8 cellular contexts compared by ENCODE assay signal in genomic region chr1:167454304-167454928, GRCh38.
A peak's percentile ranks its signal among the peaks of the same experiment; 100 is the strongest.
DNase-seq lines count a peak whose midpoint lies in the region; ATAC-seq, FAIRE-seq and TF ChIP-seq lines count a peak whose summit lies in the region.

No MANE protein-coding gene starts in this region.

- H3K79me1 ChIP-seq in mesenchymal stem cell (replicated peaks; ENCODE audit: low read length, poor library complexity, severe bottlenecking): no peaks in the 10 kb centered on the region

- peak overlapping the region in 1 of 2 experiments; percentile 31 for H3K18ac ChIP-seq in mesenchymal stem cell (ENCODE audit: low read depth in 1 of 2, low read length in 2 of 2)

- no peaks in the 10 kb centered on the region for H3K9me3 ChIP-seq in CD4-positive, CD25-positive, alpha-beta regulatory T cell (ENCODE audit: control insufficient read depth in 2 of 2, low read length in 2 of 2)
- H3K9me3 ChIP-seq in HUES64 (ENCODE audit: insufficient read depth, low read depth, low read length) (no peaks in the 10 kb centered on the region), astrocyte (ENCODE audit: insufficient read depth, low read depth, low read length) (no peaks in the 10 kb centered on the region), mesenchymal stem cell (ENCODE audit: control insufficient read depth, low read length) (no peaks in the 10 kb centered on the region), aorta (ENCODE audit: control insufficient read depth, low read length) (no peaks in the 10 kb centered on the region)

- no peaks in the 10 kb centered on the region for H3K27me3 Mint-ChIP-seq in CD4-positive, CD25-positive, alpha-beta regulatory T cell
- H3K27me3 Mint-ChIP-seq in astrocyte (ENCODE audit: low read depth, unreplicated experiment): peaks cover 41% of the 10 kb centered on the region

- H3K27ac Mint-ChIP-seq in CD4-positive, CD25-positive, alpha-beta regulatory T cell: peak overlapping the region; percentile 73 to 94 (median 83)
- H3K27ac Mint-ChIP-seq in astrocyte (ENCODE audit: unreplicated experiment): no peak overlapping the region

- H3K4me2 ChIP-seq in astrocyte (ENCODE audit: low read length): peak overlapping the region; percentile 99
- H3K4me2 ChIP-seq in mesenchymal stem cell (ENCODE audit: low read length, poor library complexity, severe bottlenecking): peak overlapping the region; percentile 99

- 22% methylated on average over 20 of the region's 21 CpGs for WGBS in HUES64
- 20% methylated on average over 19 of the region's 21 CpGs for WGBS in mesenchymal stem cell
- WGBS in aorta, 2 donors: 27 to 35% methylated on average over 15 to 21 of the region's 21 CpGs

- H3K36me3 ChIP-seq in CD4-positive, CD25-positive, alpha-beta regulatory T cell (ENCODE audit: control insufficient read depth, insufficient read depth, low read length): peaks cover 17% of the 10 kb centered on the region
- no peaks in the 10 kb centered on the region for H3K36me3 ChIP-seq in HUES64 (ENCODE audit: insufficient read depth, low read length)
- H3K36me3 ChIP-seq in astrocyte (ENCODE audit: insufficient read depth, low read length): no peaks in the 10 kb centered on the region
- no peaks in the 10 kb centered on the region for H3K36me3 ChIP-seq in mesenchymal stem cell (ENCODE audit: control insufficient read depth in 1 of 2, insufficient read depth in 2 of 2, low read depth in 1 of 2, low read length in 2 of 2)
- no peaks in the 10 kb centered on the region for H3K36me3 ChIP-seq in aorta (ENCODE audit: control insufficient read depth in 1 of 2, insufficient read depth in 2 of 2, low read length in 1 of 2)

- intact Hi-C loops in aorta (cut with DNase I): no loop called here

- H2AK5ac ChIP-seq in mesenchymal stem cell (ENCODE audit: low read length, severe bottlenecking): no peak overlapping the region

- ATAC-seq in CD4-positive, CD25-positive, alpha-beta regulatory T cell (ENCODE audit: low read depth in 2 of 2): no peak
- ATAC-seq in aorta (ENCODE audit: low FRiP score) (no peak), GM19467 (IDR thresholded peaks at IDR 0.05; ENCODE audit: unreplicated experiment) (no peak), GM21526 (IDR thresholded peaks at IDR 0.05; ENCODE audit: low FRiP score, unreplicated experiment) (no peak), GM21390 (IDR thresholded peaks at IDR 0.05; ENCODE audit: unreplicated experiment) (no peak)

- no peak overlapping the region for H2BK5ac ChIP-seq in mesenchymal stem cell (ENCODE audit: low read depth, low read length, poor library complexity, severe bottlenecking)

- no peak for FAIRE-seq in astrocyte (lab: Jason Lieb, UNC)

- peaks cover 10% of the 10 kb centered on the region for H3K36me3 Mint-ChIP-seq in CD4-positive, CD25-positive, alpha-beta regulatory T cell
- H3K36me3 Mint-ChIP-seq in astrocyte (ENCODE audit: low read depth, unreplicated experiment): no peaks in the 10 kb centered on the region

- H3K9ac ChIP-seq in HUES64 (ENCODE audit: low read depth, low read length) (peak overlapping the region; percentile 52; the same call in 1 of the 2 replicates), astrocyte (ENCODE audit: low read length) (peak overlapping the region; percentile 77), mesenchymal stem cell (ENCODE audit: low read length) (peak overlapping the region; percentile 86)

- no peak overlapping the region for H4K91ac ChIP-seq in mesenchymal stem cell (ENCODE audit: low read length)

- no peaks in the 10 kb centered on the region for H3K79me2 ChIP-seq in astrocyte (ENCODE audit: insufficient read depth, low read length)

- H3K4me1 Mint-ChIP-seq in CD4-positive, CD25-positive, alpha-beta regulatory T cell: peaks cover 45 to 80% (median 60%) of the 10 kb centered on the region in 4 donors
- H3K4me1 Mint-ChIP-seq in astrocyte (ENCODE audit: low read depth, unreplicated experiment): no peaks in the 10 kb centered on the region

- peak overlapping the region; percentile 83 to 100 (median 89) for H3K4me3 Mint-ChIP-seq in CD4-positive, CD25-positive, alpha-beta regulatory T cell
- H3K4me3 Mint-ChIP-seq in astrocyte (ENCODE audit: unreplicated experiment): peak overlapping the region; percentile 76

- no peak overlapping the region for H2BK120ac ChIP-seq in mesenchymal stem cell (ENCODE audit: low read depth, low read length)

- H3K9me3 Mint-ChIP-seq in CD4-positive, CD25-positive, alpha-beta regulatory T cell: no peaks in the 10 kb centered on the region
- peaks cover 2% of the 10 kb centered on the region for H3K9me3 Mint-ChIP-seq in astrocyte (ENCODE audit: unreplicated experiment)

- H2AFZ ChIP-seq in astrocyte (ENCODE audit: low read depth, low read length) (peak overlapping the region; percentile 95), mesenchymal stem cell (ENCODE audit: low read depth, low read length) (peak overlapping the region; percentile 2)

- H3K14ac ChIP-seq in mesenchymal stem cell (ENCODE audit: low read length in 2 of 2): peak overlapping the region in 1 of 2 experiments; percentile 45

- no peak overlapping the region for H2BK15ac ChIP-seq in mesenchymal stem cell (ENCODE audit: low read depth, poor library complexity, severe bottlenecking)

- peaks cover 80% of the 10 kb centered on the region for H3K4me1 ChIP-seq in CD4-positive, CD25-positive, alpha-beta regulatory T cell (ENCODE audit: control insufficient read depth, insufficient read depth, low read length, poor library complexity, severe bottlenecking)
- peaks cover 14% of the 10 kb centered on the region for H3K4me1 ChIP-seq in HUES64 (ENCODE audit: insufficient read depth, low read length)
- peaks cover 3% of the 10 kb centered on the region for H3K4me1 ChIP-seq in astrocyte (ENCODE audit: insufficient read depth, low read length)
- peaks cover 3% of the 10 kb centered on the region for H3K4me1 ChIP-seq in mesenchymal stem cell (ENCODE audit: control insufficient read depth, insufficient read depth, low read depth, low read length)
- H3K4me1 ChIP-seq in aorta (ENCODE audit: control insufficient read depth in 1 of 2, insufficient read depth in 2 of 2, low read length in 2 of 2): no peaks in the 10 kb centered on the region

- no peak overlapping the region for H3K23ac ChIP-seq in mesenchymal stem cell (ENCODE audit: low read length in 2 of 2)

- peak overlapping the region; percentile 98 for H3K27ac ChIP-seq in CD4-positive, CD25-positive, alpha-beta regulatory T cell (ENCODE audit: insufficient read depth, low read length, poor library complexity, severe bottlenecking)
- H3K27ac ChIP-seq in HUES64 (ENCODE audit: low read depth, low read length) (no peak overlapping the region), astrocyte (ENCODE audit: low read depth, low read length) (no peak overlapping the region), mesenchymal stem cell (ENCODE audit: low read length, poor library complexity, severe bottlenecking) (no peak overlapping the region), aorta (ENCODE audit: low read depth in 1 of 2, low read length in 2 of 2) (peak overlapping the region in 1 of 2 donors; percentile 79)

- H3K27me3 ChIP-seq in CD4-positive, CD25-positive, alpha-beta regulatory T cell (ENCODE audit: control insufficient read depth, insufficient read depth, low read length): no peaks in the 10 kb centered on the region
- H3K27me3 ChIP-seq in HUES64 (ENCODE audit: insufficient read depth, low read length) (peaks cover 54% of the 10 kb centered on the region), astrocyte (ENCODE audit: insufficient read depth, low read length) (peaks cover 11% of the 10 kb centered on the region), mesenchymal stem cell (ENCODE audit: control insufficient read depth in 1 of 2, insufficient read depth in 1 of 2, low read length in 2 of 2) (peaks cover 13 to 14% of the 10 kb centered on the region in 2 experiments), aorta (ENCODE audit: control insufficient read depth in 1 of 2, insufficient read depth in 2 of 2, low read length in 1 of 2) (no peaks in the 10 kb centered on the region)

- H3K4ac ChIP-seq in mesenchymal stem cell (ENCODE audit: low read depth in 1 of 2, low read length in 2 of 2): no peak overlapping the region

- TF ChIP-seq CTCF in astrocyte (IDR thresholded peaks at IDR 0.05; ENCODE audit: insufficient read depth, low read depth, low read length): no peak

- H2BK12ac ChIP-seq in mesenchymal stem cell (ENCODE audit: low read length in 2 of 2): peak overlapping the region in 1 of 2 experiments; percentile 59

- H4K20me1 ChIP-seq in astrocyte (ENCODE audit: insufficient read depth, low read length): no peaks in the 10 kb centered on the region

- no peak for DNase-seq in CD4-positive, CD25-positive, alpha-beta regulatory T cell
- no peak for DNase-seq in astrocyte (ENCODE audit: low read depth)
- no peak for DNase-seq in mesenchymal stem cell
- DNase-seq in aorta: no peak

- H3K4me3 ChIP-seq in CD4-positive, CD25-positive, alpha-beta regulatory T cell (ENCODE audit: low read depth, low read length): peak overlapping the region; percentile 75
- H3K4me3 ChIP-seq in HUES64 (ENCODE audit: low read length) (peak overlapping the region; percentile 72), astrocyte (ENCODE audit: insufficient read depth, low read depth, low read length) (peak overlapping the region; percentile 75), mesenchymal stem cell (ENCODE audit: insufficient read depth in 1 of 2, low read depth in 1 of 2, low read length in 2 of 2) (peak overlapping the region; percentile 72 to 90), aorta (ENCODE audit: low read length in 2 of 2) (peak overlapping the region; percentile 58 to 65)

- H4K8ac ChIP-seq in mesenchymal stem cell (ENCODE audit: low read length): no peak overlapping the region
